ENCODE assay signal across 13 cellular contexts in the genomic region with DNA sequence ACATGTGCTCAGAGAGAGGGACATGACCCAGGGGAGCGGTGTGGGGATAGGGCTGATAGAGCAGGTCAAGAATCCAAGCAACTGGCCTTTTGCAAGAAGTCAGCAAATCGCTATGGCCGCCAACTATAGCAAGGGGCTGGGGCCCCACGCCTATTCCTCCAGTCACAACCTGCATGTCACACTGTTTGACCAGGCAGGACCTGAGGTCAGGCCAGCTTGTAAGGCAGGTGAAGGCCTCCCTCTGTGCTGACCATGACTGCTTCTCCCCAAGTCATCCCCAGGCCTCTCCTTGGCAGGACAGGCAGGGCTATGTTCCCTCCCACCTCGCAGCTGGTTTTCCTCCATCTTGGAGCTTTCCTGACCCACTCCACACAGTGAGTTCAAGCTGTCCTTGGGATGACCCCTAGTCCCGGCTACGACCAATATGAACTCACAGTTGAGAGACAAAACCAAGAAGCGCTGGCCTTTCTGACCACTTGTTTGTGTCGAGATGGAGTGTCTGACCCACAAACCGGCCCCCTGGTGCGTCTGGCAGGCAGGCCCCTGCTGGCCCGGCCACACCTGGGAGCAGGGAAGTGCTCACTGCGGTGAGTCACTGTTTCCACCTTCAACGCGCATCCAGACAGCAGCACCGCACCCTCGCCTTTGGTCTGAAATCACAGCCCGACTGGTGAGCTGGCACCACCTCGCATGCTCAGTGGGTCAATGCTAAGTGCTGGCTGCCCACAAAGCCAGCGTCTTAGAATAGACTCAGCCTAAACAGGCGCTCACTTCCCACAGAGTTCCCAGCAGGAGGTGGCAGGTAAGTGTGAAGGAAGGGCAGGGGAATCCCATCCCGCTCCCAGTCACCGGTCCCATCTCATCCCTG.
DNase-seq lines count a peak whose midpoint lies in the region; ATAC-seq and TF ChIP-seq lines count a peak whose summit lies in the region.
"Had no signal": no experiment of that assay in that cellular context is flagged by ENCODE, and none has a peak within 500 bp of the region (broad histone marks: within the 10 kb centered on the region; RNA-seq: fewer than 3 reads in every experiment).

No MANE protein-coding gene starts in this region.

- TF ChIP-seq POLR2A in HCT116 (IDR thresholded peaks at IDR 0.05; ENCODE audit: borderline replicate concordance, extremely low read depth, insufficient read depth, insufficient read length) (no peak), stomach (IDR thresholded peaks at IDR 0.05) (no peak)

- peak; percentile 41 for TF ChIP-seq RAD21 in HCT116 (IDR thresholded peaks at IDR 0.05; ENCODE audit: low read depth)

- DNase-seq in HCT116 (ENCODE audit: low read depth, low spot score) (peak; percentile 100), Panc1 (ENCODE audit: low read depth, low spot score) (no peak), hepatocyte (ENCODE audit: low spot score) (peak; percentile 61), stomach (peak; percentile 27), NK-92 (lab: John Stamatoyannopoulos, UW; ENCODE audit: unreplicated experiment) (no peak), foreskin melanocyte (no peak)
- DNase-seq: activated CD4-positive, CD25-positive, alpha-beta regulatory T cell treated with anti-CD3 and anti-CD28 coated beads, Interleukin-2, amount 50 U/mL, for 72 hours; activated T-cell treated with anti-CD3 and anti-CD28 coated beads, Interleukin-2, amount 50 U/mL, for 24 hours; body of pancreas; CD4-positive, alpha-beta memory T cell; KBM-7; NCI-H1930 had no signal

- H3K27ac ChIP-seq in HCT116 (ENCODE audit: low read depth, low read length) (no peak overlapping the region; the same call in 1 of the 2 replicates), Panc1 (ENCODE audit: low read length) (no peak overlapping the region), hepatocyte (no peak overlapping the region), stomach (no peak overlapping the region)
- H3K27ac ChIP-seq: body of pancreas had no signal

- no TSS peak for BruUV-seq in HCT116 (replicated peaks; lab: Mats Ljungman, UMichigan)
- BruUV-seq in Panc1 (replicated peaks; lab: Mats Ljungman, UMichigan): no TSS peak

- H3K4me3 ChIP-seq in HCT116 (replicated peaks in 1 of 2; ENCODE audit: low read depth in 1 of 2, low read length in 2 of 2) (peak overlapping the region; percentile 11 to 21; a peak in 2 of 4 replicates), Panc1 (ENCODE audit: low read depth in 2 of 2, low read length in 2 of 2) (no peak overlapping the region), hepatocyte (no peak overlapping the region), stomach (no peak overlapping the region)
- H3K4me3 ChIP-seq: body of pancreas had no signal

- CTCF ChIA-PET in HCT116 (lab: Charles Lee): interaction anchor here (0.8 to 1.9 kb wide), 3 partner anchors 17 to 151 kb away, joined by 3 to 18 read pairs (median 3); no protein-coding TSS in a partner anchor
- CTCF ChIA-PET in Panc1 (lab: Charles Lee): no interaction called here

- in situ Hi-C loops in Panc1 (cut with HindIII; ENCODE audit: low pct_unique_long_range_greater_than_20kb, low sequenced_read_pairs): no loop called here

- TF ChIP-seq CTCF in HCT116 (IDR thresholded peaks at IDR 0.05 in 2 of 3, conservative IDR thresholded peaks at IDR 0.05 in 1 of 3; ENCODE audit: borderline replicate concordance in 1 of 3, insufficient read depth in 1 of 3, low read depth in 2 of 3, low read length in 2 of 3) (no peak), Panc1 (IDR thresholded peaks at IDR 0.05) (no peak), hepatocyte (IDR thresholded peaks at IDR 0.05; ENCODE audit: poor library complexity) (no peak), stomach (IDR thresholded peaks at IDR 0.05) (no peak)

- H3K36me3 ChIP-seq in HCT116 (ENCODE audit: control insufficient read depth in 1 of 2, insufficient read depth in 2 of 2, low read length in 2 of 2) (no peaks in the 10 kb centered on the region), Panc1 (ENCODE audit: control insufficient read depth, insufficient read depth, low read length) (peaks cover 10% of the 10 kb centered on the region; the same call in 1 of the 2 replicates), hepatocyte (replicated peaks; ENCODE audit: insufficient read depth, low read depth) (no peaks in the 10 kb centered on the region), stomach (peaks cover 0 to 9% (median 0%) of the 10 kb centered on the region in 4 donors)

- peak overlapping the region; percentile 45 for H3K9ac ChIP-seq in HCT116 (ENCODE audit: low read length)

- H3K27me3 ChIP-seq in HCT116 (ENCODE audit: insufficient read depth, low read length) (peaks cover 86% of the 10 kb centered on the region), Panc1 (ENCODE audit: control insufficient read depth, insufficient read depth, low read length) (no peaks in the 10 kb centered on the region), hepatocyte (no peaks in the 10 kb centered on the region), stomach (no peaks in the 10 kb centered on the region)
- H3K27me3 ChIP-seq: body of pancreas had no signal

- RAD21 ChIA-PET in HCT116 (lab: Charles Lee; ENCODE audit: low non-redundant PET in 1 of 2, low total read pairs in 2 of 2, uncharacterized antibody in 2 of 2, unreplicated experiment in 2 of 2): no interaction called here

- H3K9me2 ChIP-seq in HCT116 (ENCODE audit: insufficient read depth) (no peaks in the 10 kb centered on the region), hepatocyte (replicated peaks; ENCODE audit: insufficient read depth) (no peaks in the 10 kb centered on the region)

- no peaks in the 10 kb centered on the region; the same call in 1 of the 2 replicates for H4K20me1 ChIP-seq in HCT116 (ENCODE audit: insufficient read depth)
- H4K20me1 ChIP-seq in hepatocyte (ENCODE audit: insufficient read depth, poor library complexity, severe bottlenecking): no peaks in the 10 kb centered on the region

- no peaks in the 10 kb centered on the region for H3K9me3 ChIP-seq in HCT116 (ENCODE audit: control insufficient read depth in 1 of 2, insufficient read depth in 1 of 2, low read depth in 1 of 2, low read length in 2 of 2)
- H3K9me3 ChIP-seq in Panc1 (ENCODE audit: control insufficient read depth, insufficient read depth, low read depth, low read length): no peaks in the 10 kb centered on the region
- H3K9me3 ChIP-seq in hepatocyte (ENCODE audit: low read depth): no peaks in the 10 kb centered on the region
- no peaks in the 10 kb centered on the region for H3K9me3 ChIP-seq in stomach
- H3K9me3 ChIP-seq: body of pancreas had no signal

- POLR2A ChIA-PET in HCT116 (lab: Charles Lee) (interaction anchor here (1.2 kb wide), 1 partner anchor 12 kb away, joined by 3 read pairs; no protein-coding TSS in a partner anchor), Panc1 (lab: Charles Lee) (no interaction called here)

- H3K79me2 ChIP-seq in HCT116 (ENCODE audit: insufficient read depth, low read length): no peaks in the 10 kb centered on the region
- no peaks in the 10 kb centered on the region for H3K79me2 ChIP-seq in hepatocyte

- ATAC-seq in HCT116 (peak; percentile 93), Panc1 (peak; percentile 48; the same call in 1 of the 2 replicates), HG02571 (IDR thresholded peaks at IDR 0.05; ENCODE audit: unreplicated experiment) (no peak)
- ATAC-seq: body of pancreas had no signal

- H2AFZ ChIP-seq in HCT116 (ENCODE audit: low read depth, low read length, poor library complexity, severe bottlenecking): peak overlapping the region; percentile 69
- H2AFZ ChIP-seq in hepatocyte: no peak overlapping the region

- H3K4me2 ChIP-seq in HCT116 (ENCODE audit: low read length) (peak overlapping the region; percentile 77), hepatocyte (no peak overlapping the region)

- 82% methylated on average over 23 of the region's 23 CpGs for WGBS in hepatocyte (ENCODE audit: low lambda C conversion rate, missing lambda C conversion rate)
- WGBS in stomach, 5 donors: 72 to 77% (median 76%) methylated on average over 16 to 23 of the region's 23 CpGs

- TF ChIP-seq EP300 in stomach (IDR thresholded peaks at IDR 0.05): no peak

- intact Hi-C loops in HCT116 (cut with micrococcal nuclease): loop anchor here (1.0 to 5.0 kb wide), 2 partner anchors 16 to 117 kb away; no protein-coding TSS in a partner anchor
- intact Hi-C loops in Panc1 (cut with micrococcal nuclease; ENCODE audit: unreplicated experiment): no loop called here
- intact Hi-C loops in stomach (cut with DNase I; ENCODE audit: low total_unique reads): no loop called here

- H3K4me1 ChIP-seq in HCT116 (ENCODE audit: control insufficient read depth in 1 of 2, insufficient read depth in 2 of 2, low read length in 2 of 2): peaks cover 18 to 33% of the 10 kb centered on the region in 2 experiments
- H3K4me1 ChIP-seq in Panc1 (ENCODE audit: control insufficient read depth, insufficient read depth, low read length): no peaks in the 10 kb centered on the region; the same call in 1 of the 2 replicates
- H3K4me1 ChIP-seq in hepatocyte (ENCODE audit: insufficient read depth): peaks cover 13% of the 10 kb centered on the region
- H3K4me1 ChIP-seq in stomach: no peaks in the 10 kb centered on the region
- H3K4me1 ChIP-seq: body of pancreas had no signal

TF ChIP-seq in HCT116, 20 proteins besides CTCF, POLR2A, EP300 and RAD21 (continues in another document):
- TF ChIP-seq, protein P1, sequence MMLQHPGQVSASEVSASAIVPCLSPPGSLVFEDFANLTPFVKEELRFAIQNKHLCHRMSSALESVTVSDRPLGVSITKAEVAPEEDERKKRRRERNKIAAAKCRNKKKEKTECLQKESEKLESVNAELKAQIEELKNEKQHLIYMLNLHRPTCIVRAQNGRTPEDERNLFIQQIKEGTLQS (IDR thresholded peaks at IDR 0.05): no peak
- TF ChIP-seq CBX3 (IDR thresholded peaks at IDR 0.05; ENCODE audit: low read depth) (peak; percentile 100), FOSL1 (IDR thresholded peaks at IDR 0.05; ENCODE audit: low read depth) (peak; percentile 99), YY1 (IDR thresholded peaks at IDR 0.05; ENCODE audit: extremely low read depth, insufficient replicate concordance, low read depth, low read length) (peak; percentile 13), ELF1 (IDR thresholded peaks at IDR 0.05; ENCODE audit: borderline replicate concordance, low read depth) (no peak), SRF (IDR thresholded peaks at IDR 0.05; ENCODE audit: low read depth) (peak; percentile 68; the same call in 1 of the 2 replicates), TCF7L2 (IDR thresholded peaks at IDR 0.05; ENCODE audit: borderline replicate concordance, extremely low read depth, insufficient read depth, insufficient read length) (peak; percentile 94), EZH2phosphoT487 (IDR thresholded peaks at IDR 0.05; ENCODE audit: borderline replicate concordance) (no peak)

Comparison
In these comparisons a context has a peak if more than half of its experiments do, and no peak if none do; other contexts are left out.
1. DNase-seq: peak in HCT116 (single experiment), hepatocyte (single experiment) and stomach (single experiment); none in Panc1 (single experiment), NK-92 (single experiment) and foreskin melanocyte (single experiment).
2. H3K4me3 ChIP-seq: peak in HCT116 (2 of 2); none in Panc1 (0 of 2), hepatocyte (single experiment) and stomach (0 of 4).